ENCODE assay signal across 8 cellular contexts in genomic region chr2:152336854-152337510, GRCh38. TPM values are rescaled to one million over a fixed set of nuclear protein-coding genes. Genes with fewer than 3 reads are reported as not detected.
DNase-seq lines count a peak whose midpoint lies in the region; ATAC-seq, FAIRE-seq and TF ChIP-seq lines count a peak whose summit lies in the region.

No MANE protein-coding gene starts in this region.

- 45 to 50% methylated on average over 12 of the region's 12 CpGs for WGBS in heart right ventricle, 2 donors

- H3K4me1 ChIP-seq in A673 (ENCODE audit: insufficient read depth, low read length, poor library complexity, severe bottlenecking): peaks cover 14% of the 10 kb centered on the region
- peaks cover 0 to 42% (median 17%) of the 10 kb centered on the region in 9 donors for H3K4me1 ChIP-seq in heart right ventricle
- H3K4me1 ChIP-seq in rectal smooth muscle tissue (ENCODE audit: control insufficient read depth, insufficient read depth, low read length): no peaks in the 10 kb centered on the region

- H3K27me3 ChIP-seq in A673 (replicated peaks; ENCODE audit: insufficient read depth, low read depth, low read length, poor library complexity): no peaks in the 10 kb centered on the region
- peaks cover 0 to 25% (median 0%) of the 10 kb centered on the region in 7 donors for H3K27me3 ChIP-seq in heart right ventricle
- no peaks in the 10 kb centered on the region for H3K27me3 ChIP-seq in rectal smooth muscle tissue (ENCODE audit: control insufficient read depth, insufficient read depth, low read length)

- CTCF ChIA-PET in A673 (lab: Charles Lee): interaction anchor here (0.6 kb wide), 2 partner anchors 148 to 158 kb away, joined by 3 read pairs; no protein-coding TSS in a partner anchor

- no peak overlapping the region for H3K9ac ChIP-seq in rectal smooth muscle tissue (ENCODE audit: low read length)

- ATAC-seq in heart right ventricle (peak in 2 of 8 donors; percentile 1 to 14), GM19452 (IDR thresholded peaks at IDR 0.05; ENCODE audit: unreplicated experiment) (no peak), GM19463 (IDR thresholded peaks at IDR 0.05; ENCODE audit: unreplicated experiment) (no peak)

- H3K36me3 Mint-ChIP-seq in activated T-helper 1 cell treated with anti-CD3 and anti-CD28 coated beads, Interleukin-12 subunit alpha, Interleukin-12 subunit beta, Interleukin-2, Interleukin-4 antibody, amounts not matched to agents 30 ng/mL and 10 ng/mL and 1 ng/mL, durations not matched to agents 14 hours and 24 hours and 36 hours (ENCODE audit: low read depth): no peaks in the 10 kb centered on the region

- peak; percentile 44 for DNase-seq in A673 (ENCODE audit: low spot score)
- DNase-seq in H54 (ENCODE audit: insufficient read length, low spot score): peak; percentile 6
- DNase-seq in activated T-helper 1 cell treated with anti-CD3 and anti-CD28 coated beads, Interleukin-12 subunit alpha, Interleukin-12 subunit beta, Interleukin-2, Interleukin-4 antibody, amounts not matched to agents 30 ng/mL and 10 ng/mL and 1 ng/mL, durations not matched to agents 14 hours and 24 hours and 36 hours (ENCODE audit: low spot score): no peak
- no peak for DNase-seq in heart right ventricle
- DNase-seq in NCI-H1105 (lab: John Stamatoyannopoulos, UW): no peak

- TF ChIP-seq CTCF in A673 (conservative IDR thresholded peaks at IDR 0.05; ENCODE audit: low read depth, low read length) (no peak), heart right ventricle (IDR thresholded peaks at IDR 0.05) (no peak)

- intact Hi-C loops in A673 (cut with micrococcal nuclease; ENCODE audit: unreplicated experiment) (loop anchor here (1.0 to 5.0 kb wide), 3 partner anchors 95 to 290 kb away; no protein-coding TSS in a partner anchor), heart right ventricle (cut with DNase I) (loop anchor here in 9 of 10 donors (5.0 to 10.0 kb wide), 14 partner anchors 68 to 298 kb away; partner anchors contain the start of gene STAM2 (in 1 of the 9))
- intact Hi-C loops in activated T-helper 1 cell treated with anti-CD3 and anti-CD28 coated beads, Interleukin-12 subunit alpha, Interleukin-12 subunit beta, Interleukin-2, Interleukin-4 antibody, amounts not matched to agents 30 ng/mL and 10 ng/mL and 1 ng/mL, durations not matched to agents 14 hours and 24 hours and 36 hours (cut with micrococcal nuclease): loop anchor here (2.0 to 10.0 kb wide), 5 partner anchors 145 to 854 kb away; partner anchors contain the start of gene CACNB4

- BruUV-seq in A673 (replicated peaks; lab: Mats Ljungman, UMichigan): no TSS peak

- peak; percentile 70 for FAIRE-seq in H54 (lab: Jason Lieb, UNC)

- peak overlapping the region; percentile 69 for H3K27ac Mint-ChIP-seq in activated T-helper 1 cell treated with anti-CD3 and anti-CD28 coated beads, Interleukin-12 subunit alpha, Interleukin-12 subunit beta, Interleukin-2, Interleukin-4 antibody, amounts not matched to agents 30 ng/mL and 10 ng/mL and 1 ng/mL, durations not matched to agents 14 hours and 24 hours and 36 hours

- no peaks in the 10 kb centered on the region for H3K36me3 ChIP-seq in A673 (ENCODE audit: insufficient read depth, low read length, poor library complexity, severe bottlenecking)
- no peaks in the 10 kb centered on the region for H3K36me3 ChIP-seq in heart right ventricle
- no peaks in the 10 kb centered on the region for H3K36me3 ChIP-seq in rectal smooth muscle tissue (ENCODE audit: control insufficient read depth, insufficient read depth, low read length)

- no peak for TF ChIP-seq POLR2A in H54 (IDR thresholded peaks at IDR 0.05; ENCODE audit: low read depth, low read length)

- POLR2A ChIA-PET in A673 (lab: Charles Lee; ENCODE audit: low non-redundant PET): interaction anchor here (0.6 to 0.7 kb wide), 2 partner anchors 72 to 1249 kb away, joined by 4 read pairs; no protein-coding TSS in a partner anchor

- H3K4me1 Mint-ChIP-seq in activated T-helper 1 cell treated with anti-CD3 and anti-CD28 coated beads, Interleukin-12 subunit alpha, Interleukin-12 subunit beta, Interleukin-2, Interleukin-4 antibody, amounts not matched to agents 30 ng/mL and 10 ng/mL and 1 ng/mL, durations not matched to agents 14 hours and 24 hours and 36 hours (ENCODE audit: low read depth): peaks cover 27% of the 10 kb centered on the region

- peak overlapping the region; percentile 85 for H3K4me3 Mint-ChIP-seq in activated T-helper 1 cell treated with anti-CD3 and anti-CD28 coated beads, Interleukin-12 subunit alpha, Interleukin-12 subunit beta, Interleukin-2, Interleukin-4 antibody, amounts not matched to agents 30 ng/mL and 10 ng/mL and 1 ng/mL, durations not matched to agents 14 hours and 24 hours and 36 hours

- peak overlapping the region; percentile 82 for H3K27ac ChIP-seq in A673 (ENCODE audit: low read depth, low read length, poor library complexity, severe bottlenecking)
- peak overlapping the region; percentile 62 to 88 (median 77) for H3K27ac ChIP-seq in heart right ventricle
- H3K27ac ChIP-seq in rectal smooth muscle tissue (ENCODE audit: low read depth, low read length): peak overlapping the region; percentile 53

- H3K4me3 ChIP-seq in A673 (ENCODE audit: low read depth, low read length, poor library complexity, severe bottlenecking) (peak overlapping the region; percentile 97), heart right ventricle (peak overlapping the region in 9 of 10 donors; percentile 71 to 99 (median 96)), rectal smooth muscle tissue (ENCODE audit: low read length) (peak overlapping the region; percentile 82)

- no peaks in the 10 kb centered on the region for H3K9me3 ChIP-seq in A673 (ENCODE audit: low read depth, low read length, poor library complexity, severe bottlenecking)
- H3K9me3 ChIP-seq in heart right ventricle: no peaks in the 10 kb centered on the region

- H3K27me3 Mint-ChIP-seq in activated T-helper 1 cell treated with anti-CD3 and anti-CD28 coated beads, Interleukin-12 subunit alpha, Interleukin-12 subunit beta, Interleukin-2, Interleukin-4 antibody, amounts not matched to agents 30 ng/mL and 10 ng/mL and 1 ng/mL, durations not matched to agents 14 hours and 24 hours and 36 hours (ENCODE audit: insufficient read depth): peaks cover 47% of the 10 kb centered on the region

- no peaks in the 10 kb centered on the region for H3K9me3 Mint-ChIP-seq in activated T-helper 1 cell treated with anti-CD3 and anti-CD28 coated beads, Interleukin-12 subunit alpha, Interleukin-12 subunit beta, Interleukin-2, Interleukin-4 antibody, amounts not matched to agents 30 ng/mL and 10 ng/mL and 1 ng/mL, durations not matched to agents 14 hours and 24 hours and 36 hours

RNA-seq across cellular contexts. Expression of gene FMNL2, which starts 2.0 kb away (rescaled TPM):
- 42.2 and 43.1 TPM in 2 replicates for total RNA-seq in A673 (2021)
- 14.8 and 16.1 TPM in 2 replicates for total RNA-seq in activated T-helper 1 cell treated with anti-CD3 and anti-CD28 coated beads, Interleukin-12 subunit alpha, Interleukin-12 subunit beta, Interleukin-2, Interleukin-4 antibody, amounts not matched to agents 30 ng/mL and 10 ng/mL and 1 ng/mL, durations not matched to agents 14 hours and 24 hours and 36 hours
- 10 to 100 TPM in 2 of 10 donors, 1 to 10 TPM in 8; 3.3 to 10.4 (median 4.4) TPM for total RNA-seq in heart right ventricle
- polyA plus RNA-seq in heart right ventricle: 10 to 100 TPM in 1 of 2 donors, 1 to 10 TPM in 1; 5.2 to 16.0 TPM

Comparison
In these comparisons a context has a peak if more than half of its experiments do, and no peak if none do; other contexts are left out.
1. DNase-seq: peak in A673 (single experiment) and H54 (single experiment); none in activated T-helper 1 cell treated with anti-CD3 and anti-CD28 coated beads, Interleukin-12 subunit alpha, Interleukin-12 subunit beta, Interleukin-2, Interleukin-4 antibody, amounts not matched to agents 30 ng/mL and 10 ng/mL and 1 ng/mL, durations not matched to agents 14 hours and 24 hours and 36 hours (single experiment), heart right ventricle (0 of 2) and NCI-H1105 (single experiment).
2. Peak in every context shown above with its lines, with median percentiles within 50 percentile points of each other: H3K27ac ChIP-seq and H3K4me3 ChIP-seq.